2 cellular contexts compared by ENCODE assay signal in the genomic region with DNA sequence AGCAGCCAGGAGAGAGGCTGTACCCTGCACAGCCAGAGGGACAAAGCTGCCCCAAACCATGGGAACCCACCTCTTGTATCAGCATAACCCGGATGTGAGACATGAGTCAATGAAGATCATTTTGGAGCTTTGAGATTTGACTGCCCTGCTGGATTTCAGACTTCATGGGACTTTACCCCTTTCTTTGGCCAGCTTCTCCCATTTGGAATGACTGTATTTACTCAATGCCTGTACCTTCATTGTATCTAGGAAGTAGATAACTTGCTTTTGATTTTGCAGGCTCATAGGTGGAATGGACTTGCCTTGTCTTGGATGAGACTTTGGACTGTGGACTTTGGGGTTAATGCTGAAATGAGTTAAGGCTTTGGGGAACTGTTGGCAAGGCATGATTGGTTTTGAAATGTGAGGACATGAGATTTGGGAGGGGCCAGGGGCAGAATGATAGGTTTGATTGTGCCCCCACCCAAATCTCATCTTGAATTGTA.
A peak's percentile ranks its signal among the peaks of the same experiment; 100 is the strongest.
TF ChIP-seq lines count a peak whose summit lies in the region.

No MANE protein-coding gene starts in this region.

TF ChIP-seq in liver, 16 proteins besides CTCF, POLR2A, EP300 and RAD21 (continued from another document):
- TF ChIP-seq, protein P1, sequence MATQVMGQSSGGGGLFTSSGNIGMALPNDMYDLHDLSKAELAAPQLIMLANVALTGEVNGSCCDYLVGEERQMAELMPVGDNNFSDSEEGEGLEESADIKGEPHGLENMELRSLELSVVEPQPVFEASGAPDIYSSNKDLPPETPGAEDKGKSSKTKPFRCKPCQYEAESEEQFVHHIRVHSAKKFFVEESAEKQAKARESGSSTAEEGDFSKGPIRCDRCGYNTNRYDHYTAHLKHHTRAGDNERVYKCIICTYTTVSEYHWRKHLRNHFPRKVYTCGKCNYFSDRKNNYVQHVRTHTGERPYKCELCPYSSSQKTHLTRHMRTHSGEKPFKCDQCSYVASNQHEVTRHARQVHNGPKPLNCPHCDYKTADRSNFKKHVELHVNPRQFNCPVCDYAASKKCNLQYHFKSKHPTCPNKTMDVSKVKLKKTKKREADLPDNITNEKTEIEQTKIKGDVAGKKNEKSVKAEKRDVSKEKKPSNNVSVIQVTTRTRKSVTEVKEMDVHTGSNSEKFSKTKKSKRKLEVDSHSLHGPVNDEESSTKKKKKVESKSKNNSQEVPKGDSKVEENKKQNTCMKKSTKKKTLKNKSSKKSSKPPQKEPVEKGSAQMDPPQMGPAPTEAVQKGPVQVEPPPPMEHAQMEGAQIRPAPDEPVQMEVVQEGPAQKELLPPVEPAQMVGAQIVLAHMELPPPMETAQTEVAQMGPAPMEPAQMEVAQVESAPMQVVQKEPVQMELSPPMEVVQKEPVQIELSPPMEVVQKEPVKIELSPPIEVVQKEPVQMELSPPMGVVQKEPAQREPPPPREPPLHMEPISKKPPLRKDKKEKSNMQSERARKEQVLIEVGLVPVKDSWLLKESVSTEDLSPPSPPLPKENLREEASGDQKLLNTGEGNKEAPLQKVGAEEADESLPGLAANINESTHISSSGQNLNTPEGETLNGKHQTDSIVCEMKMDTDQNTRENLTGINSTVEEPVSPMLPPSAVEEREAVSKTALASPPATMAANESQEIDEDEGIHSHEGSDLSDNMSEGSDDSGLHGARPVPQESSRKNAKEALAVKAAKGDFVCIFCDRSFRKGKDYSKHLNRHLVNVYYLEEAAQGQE (IDR thresholded peaks at IDR 0.05): no peak
- peak in 1 of 2 donors; percentile 12 for TF ChIP-seq RXRA (IDR thresholded peaks at IDR 0.05)

TF ChIP-seq in neural cell, 6 proteins besides CTCF, POLR2A, EP300 and RAD21 (continued from another document):
- TF ChIP-seq, protein P1 (IDR thresholded peaks at IDR 0.05; ENCODE audit: borderline replicate concordance): no peak
- no peak for TF ChIP-seq POLR2AphosphoS5 (IDR thresholded peaks at IDR 0.05)
- no peak for TF ChIP-seq MXI1 (conservative IDR thresholded peaks at IDR 0.05; ENCODE audit: poor library complexity, severe bottlenecking)
- no peak for TF ChIP-seq TAF1 (IDR thresholded peaks at IDR 0.05; ENCODE audit: low read depth)
